1 cellular context compared by ENCODE assay signal in genomic region chr17:32276217-32276616, GRCh38.
TF ChIP-seq lines count a peak whose summit lies in the region.

No MANE protein-coding gene starts in this region.

TF ChIP-seq in GM12878, 131 proteins besides CTCF, POLR2A, EP300 and RAD21 (continued from another document):
- TF ChIP-seq MEF2B (IDR thresholded peaks at IDR 0.05; ENCODE audit: partially characterized antibody, poor library complexity, severe bottlenecking) = peak; percentile 29
- peak; percentile 91 for TF ChIP-seq SPI1 (IDR thresholded peaks at IDR 0.05; ENCODE audit: borderline replicate concordance, insufficient read depth, low read depth, low read length)
- TF ChIP-seq ZNF274 (IDR thresholded peaks at IDR 0.05; ENCODE audit: insufficient read depth, insufficient read length) = no peak
- 0 out of 2 replicates have a peak, but pooled peaks have one; percentile 19 for TF ChIP-seq ATF7 (IDR thresholded peaks at IDR 0.05; ENCODE audit: low read depth)
- peak; percentile 96 for TF ChIP-seq NR2F1 (conservative IDR thresholded peaks at IDR 0.05)
- TF ChIP-seq BCL11A (IDR thresholded peaks at IDR 0.05; ENCODE audit: low read depth, low read length) = 0 out of 2 replicates have a peak, but pooled peaks have one; percentile 33
- TF ChIP-seq, protein P1, sequence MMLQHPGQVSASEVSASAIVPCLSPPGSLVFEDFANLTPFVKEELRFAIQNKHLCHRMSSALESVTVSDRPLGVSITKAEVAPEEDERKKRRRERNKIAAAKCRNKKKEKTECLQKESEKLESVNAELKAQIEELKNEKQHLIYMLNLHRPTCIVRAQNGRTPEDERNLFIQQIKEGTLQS (IDR thresholded peaks at IDR 0.05; ENCODE audit: borderline replicate concordance, extremely low read depth, low read depth, low read length) = no peak
